ENCODE assay signal across 8 cellular contexts in the genomic region with DNA sequence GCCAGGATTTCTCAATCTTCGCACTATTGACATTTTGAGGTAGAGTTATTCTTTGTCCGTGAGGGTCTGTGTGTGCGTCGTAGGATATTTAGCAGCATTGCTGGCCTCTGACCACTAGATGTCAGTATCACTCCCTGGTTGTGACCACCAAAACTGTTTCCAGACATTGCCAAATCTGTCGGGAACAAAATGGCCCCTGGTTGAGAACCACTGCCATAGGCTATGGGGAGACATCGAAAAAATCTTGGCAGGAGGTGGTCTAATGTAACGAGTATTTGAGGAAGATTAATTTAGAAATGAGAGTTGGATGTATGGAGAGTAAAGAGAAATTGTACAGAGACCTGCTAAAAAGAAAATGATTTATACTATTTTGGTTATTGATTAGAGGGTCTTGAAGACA.
DNase-seq lines count a peak whose midpoint lies in the region; ATAC-seq and TF ChIP-seq lines count a peak whose summit lies in the region.

No MANE protein-coding gene starts in this region.

- TF ChIP-seq CTCF in Caco-2 (IDR thresholded peaks at IDR 0.05; ENCODE audit: insufficient read depth in 1 of 2, low read depth in 1 of 2, low read length in 1 of 2, severe bottlenecking in 1 of 2, unreplicated experiment in 1 of 2): peak; percentile 39 to 64
- peak; percentile 62 for TF ChIP-seq CTCF in endothelial cell (IDR thresholded peaks at IDR 0.05; ENCODE audit: unreplicated experiment)

- ATAC-seq in GM21619 (IDR thresholded peaks at IDR 0.05; ENCODE audit: unreplicated experiment) (peak; percentile 48), GM21381 (IDR thresholded peaks at IDR 0.05; ENCODE audit: unreplicated experiment) (no peak)
- peak; percentile 32 for ATAC-seq in stimulated activated naive CD8-positive, alpha-beta T cell treated with anti-CD3 and anti-CD28 coated beads, Interleukin-15, Interleukin-2, amounts not matched to agents 100 U/mL and 50 U/mL, for 24 hours

- H3K36me3 Mint-ChIP-seq in Caco-2 (ENCODE audit: insufficient read depth, unreplicated experiment): no peaks in the 10 kb centered on the region
- H3K36me3 Mint-ChIP-seq in activated CD4-positive, alpha-beta T cell treated with anti-CD3 and anti-CD28 coated beads, Interleukin-2, amount 10 ng/mL, durations not matched to agents 7 days and 5 days (ENCODE audit: low read depth): peaks cover 31% of the 10 kb centered on the region
- no peaks in the 10 kb centered on the region for H3K36me3 Mint-ChIP-seq in endothelial cell (ENCODE audit: low read depth, unreplicated experiment)

- peak; percentile 56 for DNase-seq in Caco-2
- DNase-seq in NCI-H2081 (lab: John Stamatoyannopoulos, UW): peak; percentile 89 to 92
- peak; percentile 12 for DNase-seq in activated CD4-positive, alpha-beta T cell treated with anti-CD3 and anti-CD28 coated beads, Interleukin-2, amount 10 ng/mL, durations not matched to agents 7 days and 5 days
- peak; percentile 38 for DNase-seq in endothelial cell (ENCODE audit: low spot score)
- DNase-seq in middle frontal gyrus (ENCODE audit: extremely low spot score, low spot score): peak; percentile 12
- peak; percentile 28 for DNase-seq in stimulated activated naive CD8-positive, alpha-beta T cell treated with anti-CD3 and anti-CD28 coated beads, Interleukin-15, Interleukin-2, amounts not matched to agents 100 U/mL and 50 U/mL, for 24 hours

- no TSS peak for BruUV-seq in Caco-2 (replicated peaks; lab: Mats Ljungman, UMichigan)

- no peak overlapping the region for H3K4me3 ChIP-seq in Caco-2 (ENCODE audit: low read depth, low read length)

- no peaks in the 10 kb centered on the region for H3K4me1 ChIP-seq in Caco-2

- H3K36me3 ChIP-seq in Caco-2 (ENCODE audit: control insufficient read depth, insufficient read depth, low read length): no peaks in the 10 kb centered on the region

- no peaks in the 10 kb centered on the region for H3K27me3 ChIP-seq in Caco-2 (replicated peaks; ENCODE audit: control insufficient read depth, insufficient read depth, low read length)

- peak overlapping the region; percentile 63 for H3K4me3 Mint-ChIP-seq in Caco-2 (ENCODE audit: unreplicated experiment)
- H3K4me3 Mint-ChIP-seq in activated CD4-positive, alpha-beta T cell treated with anti-CD3 and anti-CD28 coated beads, Interleukin-2, amount 10 ng/mL, durations not matched to agents 7 days and 5 days: no peak overlapping the region
- H3K4me3 Mint-ChIP-seq in endothelial cell (ENCODE audit: unreplicated experiment): no peak overlapping the region

- CTCF ChIA-PET in Caco-2 (lab: Charles Lee): no interaction called here
- CTCF ChIA-PET in activated CD4-positive, alpha-beta T cell treated with anti-CD3 and anti-CD28 coated beads, Interleukin-2, amount 10 ng/mL, durations not matched to agents 7 days and 5 days (lab: Charles Lee): no interaction called here

- H3K9me3 Mint-ChIP-seq in Caco-2 (ENCODE audit: unreplicated experiment): no peaks in the 10 kb centered on the region
- H3K9me3 Mint-ChIP-seq in activated CD4-positive, alpha-beta T cell treated with anti-CD3 and anti-CD28 coated beads, Interleukin-2, amount 10 ng/mL, durations not matched to agents 7 days and 5 days: no peaks in the 10 kb centered on the region
- no peaks in the 10 kb centered on the region for H3K9me3 Mint-ChIP-seq in endothelial cell (ENCODE audit: unreplicated experiment)

- intact Hi-C loops in Caco-2 (cut with micrococcal nuclease; ENCODE audit: unreplicated experiment): loop anchor here (1.0 kb wide), 1 partner anchor 203 kb away; no protein-coding TSS in a partner anchor

- peak overlapping the region; percentile 25 for H3K27ac Mint-ChIP-seq in Caco-2 (ENCODE audit: unreplicated experiment)
- no peak overlapping the region for H3K27ac Mint-ChIP-seq in activated CD4-positive, alpha-beta T cell treated with anti-CD3 and anti-CD28 coated beads, Interleukin-2, amount 10 ng/mL, durations not matched to agents 7 days and 5 days
- no peak overlapping the region for H3K27ac Mint-ChIP-seq in endothelial cell (ENCODE audit: unreplicated experiment)

- H3K27me3 Mint-ChIP-seq in Caco-2 (ENCODE audit: insufficient read depth, unreplicated experiment): no peaks in the 10 kb centered on the region
- no peaks in the 10 kb centered on the region for H3K27me3 Mint-ChIP-seq in activated CD4-positive, alpha-beta T cell treated with anti-CD3 and anti-CD28 coated beads, Interleukin-2, amount 10 ng/mL, durations not matched to agents 7 days and 5 days
- H3K27me3 Mint-ChIP-seq in endothelial cell (ENCODE audit: unreplicated experiment): no peaks in the 10 kb centered on the region

- no peaks in the 10 kb centered on the region for H3K9me3 ChIP-seq in Caco-2

- POLR2A ChIA-PET in Caco-2 (lab: Charles Lee): no interaction called here
- POLR2A ChIA-PET in activated CD4-positive, alpha-beta T cell treated with anti-CD3 and anti-CD28 coated beads, Interleukin-2, amount 10 ng/mL, durations not matched to agents 7 days and 5 days (lab: Charles Lee): no interaction called here

- H3K4me1 Mint-ChIP-seq in Caco-2 (ENCODE audit: low read depth, unreplicated experiment) (peaks cover 7% of the 10 kb centered on the region), endothelial cell (ENCODE audit: unreplicated experiment) (no peaks in the 10 kb centered on the region)
- H3K4me1 Mint-ChIP-seq in activated CD4-positive, alpha-beta T cell treated with anti-CD3 and anti-CD28 coated beads, Interleukin-2, amount 10 ng/mL, durations not matched to agents 7 days and 5 days: peaks cover 14% of the 10 kb centered on the region

Comparison
In these comparisons a context has a peak if more than half of its experiments do, and no peak if none do; other contexts are left out.
1. DNase-seq: peak in every context shown above with its lines; median percentile 90 in NCI-H2081; 56 in Caco-2; 38 in endothelial cell; 28 in stimulated activated naive CD8-positive, alpha-beta T cell treated with anti-CD3 and anti-CD28 coated beads, Interleukin-15, Interleukin-2, amounts not matched to agents 100 U/mL and 50 U/mL, for 24 hours; 12 in activated CD4-positive, alpha-beta T cell treated with anti-CD3 and anti-CD28 coated beads, Interleukin-2, amount 10 ng/mL, durations not matched to agents 7 days and 5 days; 12 in middle frontal gyrus.